Comparison of ENCODE assay signal across 1 cellular context in the genomic region with DNA sequence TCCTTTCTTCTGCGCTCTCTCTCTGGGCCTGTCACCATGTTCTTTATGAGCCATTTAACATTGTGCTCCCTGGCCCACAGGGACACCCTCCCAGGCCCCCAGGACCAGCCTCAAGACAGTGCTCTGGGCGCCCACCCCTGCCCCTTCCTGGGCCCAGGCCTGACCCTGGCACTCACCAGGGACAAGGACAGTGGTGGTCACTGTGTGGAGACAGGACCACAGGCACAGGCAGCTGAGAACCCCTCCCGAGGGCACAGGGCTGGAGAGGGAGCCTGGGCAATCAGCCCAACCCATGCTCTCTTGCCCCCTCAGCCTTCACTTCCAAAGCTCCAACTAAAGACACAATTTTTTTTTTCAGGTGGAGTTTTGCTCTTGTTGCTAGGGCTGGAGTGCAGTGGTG.
TF ChIP-seq lines count a peak whose summit lies in the region.

No MANE protein-coding gene starts in this region.

TF ChIP-seq in HepG2, 621 proteins besides CTCF, POLR2A, EP300 and RAD21 (continued from another document):
- TF ChIP-seq, protein P1, sequence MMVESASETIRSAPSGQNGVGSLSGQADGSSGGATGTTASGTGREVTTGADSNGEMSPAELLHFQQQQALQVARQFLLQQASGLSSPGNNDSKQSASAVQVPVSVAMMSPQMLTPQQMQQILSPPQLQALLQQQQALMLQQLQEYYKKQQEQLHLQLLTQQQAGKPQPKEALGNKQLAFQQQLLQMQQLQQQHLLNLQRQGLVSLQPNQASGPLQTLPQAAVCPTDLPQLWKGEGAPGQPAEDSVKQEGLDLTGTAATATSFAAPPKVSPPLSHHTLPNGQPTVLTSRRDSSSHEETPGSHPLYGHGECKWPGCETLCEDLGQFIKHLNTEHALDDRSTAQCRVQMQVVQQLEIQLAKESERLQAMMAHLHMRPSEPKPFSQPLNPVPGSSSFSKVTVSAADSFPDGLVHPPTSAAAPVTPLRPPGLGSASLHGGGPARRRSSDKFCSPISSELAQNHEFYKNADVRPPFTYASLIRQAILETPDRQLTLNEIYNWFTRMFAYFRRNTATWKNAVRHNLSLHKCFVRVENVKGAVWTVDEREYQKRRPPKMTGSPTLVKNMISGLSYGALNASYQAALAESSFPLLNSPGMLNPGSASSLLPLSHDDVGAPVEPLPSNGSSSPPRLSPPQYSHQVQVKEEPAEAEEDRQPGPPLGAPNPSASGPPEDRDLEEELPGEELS (CRISPR knock-in tag; IDR thresholded peaks at IDR 0.05): no peak
- TF ChIP-seq KMT2B (CRISPR knock-in tag; IDR thresholded peaks at IDR 0.05): no peak
- TF ChIP-seq, protein P2, sequence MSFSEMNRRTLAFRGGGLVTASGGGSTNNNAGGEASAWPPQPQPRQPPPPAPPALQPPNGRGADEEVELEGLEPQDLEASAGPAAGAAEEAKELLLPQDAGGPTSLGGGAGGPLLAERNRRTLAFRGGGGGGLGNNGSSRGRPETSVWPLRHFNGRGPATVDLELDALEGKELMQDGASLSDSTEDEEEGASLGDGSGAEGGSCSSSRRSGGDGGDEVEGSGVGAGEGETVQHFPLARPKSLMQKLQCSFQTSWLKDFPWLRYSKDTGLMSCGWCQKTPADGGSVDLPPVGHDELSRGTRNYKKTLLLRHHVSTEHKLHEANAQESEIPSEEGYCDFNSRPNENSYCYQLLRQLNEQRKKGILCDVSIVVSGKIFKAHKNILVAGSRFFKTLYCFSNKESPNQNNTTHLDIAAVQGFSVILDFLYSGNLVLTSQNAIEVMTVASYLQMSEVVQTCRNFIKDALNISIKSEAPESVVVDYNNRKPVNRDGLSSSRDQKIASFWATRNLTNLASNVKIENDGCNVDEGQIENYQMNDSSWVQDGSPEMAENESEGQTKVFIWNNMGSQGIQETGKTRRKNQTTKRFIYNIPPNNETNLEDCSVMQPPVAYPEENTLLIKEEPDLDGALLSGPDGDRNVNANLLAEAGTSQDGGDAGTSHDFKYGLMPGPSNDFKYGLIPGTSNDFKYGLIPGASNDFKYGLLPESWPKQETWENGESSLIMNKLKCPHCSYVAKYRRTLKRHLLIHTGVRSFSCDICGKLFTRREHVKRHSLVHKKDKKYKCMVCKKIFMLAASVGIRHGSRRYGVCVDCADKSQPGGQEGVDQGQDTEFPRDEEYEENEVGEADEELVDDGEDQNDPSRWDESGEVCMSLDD (CRISPR knock-in tag; IDR thresholded peaks at IDR 0.05; ENCODE audit: borderline replicate concordance): no peak
- no peak for TF ChIP-seq ZIK1 (CRISPR knock-in tag; IDR thresholded peaks at IDR 0.05; ENCODE audit: borderline replicate concordance, low read depth)
- no peak for TF ChIP-seq TBP (CRISPR knock-in tag; IDR thresholded peaks at IDR 0.05)
- no peak for TF ChIP-seq REXO4 (CRISPR knock-in tag; IDR thresholded peaks at IDR 0.05; ENCODE audit: borderline replicate concordance)
- TF ChIP-seq ZNF160 (CRISPR knock-in tag; IDR thresholded peaks at IDR 0.05): no peak
